8 cellular contexts compared by ENCODE assay signal in the genomic region with DNA sequence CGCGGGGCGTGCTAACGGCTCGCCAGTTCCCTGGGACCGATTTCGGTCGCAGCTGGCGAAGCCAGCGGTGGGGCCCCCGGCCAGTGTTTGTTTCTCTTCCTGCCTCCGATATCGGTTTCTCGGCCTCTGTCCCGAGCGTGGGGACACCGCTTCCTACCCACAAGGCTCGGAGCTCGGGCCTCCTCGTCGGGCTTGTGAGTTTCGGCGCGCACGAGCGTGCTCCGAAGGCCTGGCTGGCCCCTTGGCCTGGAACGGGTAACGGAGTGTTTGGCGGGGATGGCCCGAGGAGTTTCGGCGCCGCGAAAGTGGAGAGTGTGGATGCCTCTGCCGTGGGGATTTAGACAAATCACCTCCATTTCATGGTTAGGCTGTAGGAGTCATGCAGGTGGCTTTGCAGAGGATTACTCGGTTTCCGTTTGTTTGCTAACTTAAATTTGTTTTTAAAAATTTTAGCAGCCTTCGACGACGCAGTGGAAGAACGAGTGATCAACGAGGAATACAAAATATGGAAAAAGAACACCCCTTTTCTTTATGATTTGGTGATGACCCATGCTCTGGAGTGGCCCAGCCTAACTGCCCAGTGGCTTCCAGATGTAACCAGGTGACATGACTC. TPM values are rescaled to one million over a fixed set of nuclear protein-coding genes. Genes with fewer than 3 reads are reported as not detected.
DNase-seq lines count a peak whose midpoint lies in the region; ATAC-seq and TF ChIP-seq lines count a peak whose summit lies in the region.

No MANE protein-coding gene starts in this region.

- H4K20me1 ChIP-seq in KMS-11 (ENCODE audit: insufficient read depth) = no peaks in the 10 kb centered on the region; the same call in 1 of the 2 replicates

- H3K36me3 ChIP-seq in A673 (ENCODE audit: insufficient read depth, low read length, poor library complexity, severe bottlenecking) (peaks cover 48% of the 10 kb centered on the region), KMS-11 (ENCODE audit: insufficient read depth) (peaks cover 20% of the 10 kb centered on the region)

- POLR2A ChIA-PET in A673 (lab: Charles Lee; ENCODE audit: low non-redundant PET) = interaction anchor here (0.6 kb wide), 2 partner anchors 130 to 226 kb away, joined by 3 to 9 read pairs; no protein-coding TSS in a partner anchor

- no TSS peak for BruUV-seq in A673 (replicated peaks; lab: Mats Ljungman, UMichigan)

- H2AFZ ChIP-seq in KMS-11 (ENCODE audit: low read depth) = 0 out of 2 replicates have a peak overlapping the region, but pooled peaks have one; percentile 7

- H3K4me3 ChIP-seq in A673 (ENCODE audit: low read depth, low read length, poor library complexity, severe bottlenecking) (peak overlapping the region; percentile 91), KMS-11 (IDR thresholded peaks at IDR 0.05; ENCODE audit: insufficient read depth, low read depth, low read length) (peak overlapping the region; percentile 81)

- peak overlapping the region; percentile 94 for H3K9ac ChIP-seq in KMS-11

- peak overlapping the region; percentile 99 for H3K27ac Mint-ChIP-seq in chondrocyte (ENCODE audit: unreplicated experiment)
- H3K27ac Mint-ChIP-seq in memory B cell = peak overlapping the region; percentile 97

- TF ChIP-seq CTCF in A673 (conservative IDR thresholded peaks at IDR 0.05; ENCODE audit: low read depth, low read length) (no peak), KMS-11 (conservative IDR thresholded peaks at IDR 0.05; ENCODE audit: low read depth, low read length) (no peak), chondrocyte (IDR thresholded peaks at IDR 0.05) (no peak)

- CTCF ChIA-PET in A673 (lab: Charles Lee) = interaction anchor here (1.2 kb wide), 1 partner anchor 131 kb away, joined by 20 read pairs; no protein-coding TSS in a partner anchor

- H3K4me1 Mint-ChIP-seq in chondrocyte (ENCODE audit: low read depth) (peaks cover 51% of the 10 kb centered on the region), memory B cell (peaks cover 27% of the 10 kb centered on the region)

- H3K4me2 ChIP-seq in KMS-11 = peak overlapping the region; percentile 100

- H3K36me3 Mint-ChIP-seq in chondrocyte (ENCODE audit: low read depth) (peaks cover 11% of the 10 kb centered on the region), memory B cell (peaks cover 13% of the 10 kb centered on the region)

- H3K9me3 Mint-ChIP-seq in chondrocyte (ENCODE audit: low read depth) (no peaks in the 10 kb centered on the region), memory B cell (no peaks in the 10 kb centered on the region)

- intact Hi-C loops in A673 (cut with micrococcal nuclease; ENCODE audit: unreplicated experiment) = loop anchor here (10.0 kb wide), 1 partner anchor 127 kb away; no protein-coding TSS in a partner anchor

- H3K79me2 ChIP-seq in KMS-11 (ENCODE audit: insufficient read depth, low read depth) = peaks cover 88% of the 10 kb centered on the region

- peak; percentile 27 for ATAC-seq in GM18502 (IDR thresholded peaks at IDR 0.05; ENCODE audit: poor library complexity, unreplicated experiment)
- ATAC-seq in memory B cell (ENCODE audit: low read depth) = no peak

- H3K27ac ChIP-seq in A673 (ENCODE audit: low read depth, low read length, poor library complexity, severe bottlenecking) = peak overlapping the region; percentile 99
- peak overlapping the region; percentile 96 for H3K27ac ChIP-seq in KMS-11

- no peaks in the 10 kb centered on the region for H3K9me3 ChIP-seq in A673 (ENCODE audit: low read depth, low read length, poor library complexity, severe bottlenecking)

- no peak for DNase-seq in A673 (ENCODE audit: low spot score)
- DNase-seq in chondrocyte (ENCODE audit: low spot score) = no peak
- DNase-seq in memory B cell (ENCODE audit: low spot score in 2 of 2) = no peak
- DNase-seq in epidermal melanocyte (ENCODE audit: insufficient read length, low spot score) = no peak
- no peak for DNase-seq in SKM-1 treated with dmso at 0.1 percent for 144 hours (lab: John Stamatoyannopoulos, UW; ENCODE audit: unreplicated experiment)
- DNase-seq in NCI-H2196 (lab: John Stamatoyannopoulos, UW; ENCODE audit: unreplicated experiment) = no peak

- H3K4me1 ChIP-seq in A673 (ENCODE audit: insufficient read depth, low read length, poor library complexity, severe bottlenecking) = peaks cover 28% of the 10 kb centered on the region
- H3K4me1 ChIP-seq in KMS-11 (ENCODE audit: low read depth, poor library complexity, severe bottlenecking) = peaks cover 47% of the 10 kb centered on the region

- H3K27me3 ChIP-seq in A673 (replicated peaks; ENCODE audit: insufficient read depth, low read depth, low read length, poor library complexity) (no peaks in the 10 kb centered on the region), KMS-11 (ENCODE audit: insufficient read depth, low read depth) (no peaks in the 10 kb centered on the region)

- H3K27me3 Mint-ChIP-seq in chondrocyte (ENCODE audit: low read depth) = no peaks in the 10 kb centered on the region
- H3K27me3 Mint-ChIP-seq in memory B cell = no peaks in the 10 kb centered on the region

- H3K4me3 Mint-ChIP-seq in chondrocyte (ENCODE audit: unreplicated experiment) (peak overlapping the region; percentile 92), memory B cell (peak overlapping the region; percentile 96)

RNA-seq across cellular contexts. Expression of gene RBBP4, which starts 0.6 kb away (rescaled TPM):
- total RNA-seq in A673 (2021) (496 and 513 TPM in 2 replicates), chondrocyte (155 to 194 TPM (median 156 TPM) in 3 replicates)

RNA-seq across cellular contexts. Expression of gene ZBTB8OS, which starts 1.2 kb away (rescaled TPM):
- total RNA-seq in A673 (2021) (70.6 and 72.1 TPM in 2 replicates), chondrocyte (30.0 to 41.1 TPM (median 36.7 TPM) in 3 replicates)

RNA-seq across cellular contexts. Expression of gene SYNC, which starts 51.0 kb away (rescaled TPM):
- total RNA-seq in A673 (2021) = 0.71 TPM in 1 of 2 replicates, not detected in the other
- 66.8 to 72.5 TPM (median 71.8 TPM) in 3 replicates for total RNA-seq in chondrocyte

Comparison
In these comparisons a context has a peak if more than half of its experiments do, and no peak if none do; other contexts are left out.
1. RNA of gene SYNC, which starts 51.0 kb away (total RNA-seq): 66.8 to 72.5 TPM in chondrocyte; 0.71 TPM in A673; every median in the first group is over 10 times any median in the second.